2 cellular contexts compared by ENCODE assay signal in the genomic region with DNA sequence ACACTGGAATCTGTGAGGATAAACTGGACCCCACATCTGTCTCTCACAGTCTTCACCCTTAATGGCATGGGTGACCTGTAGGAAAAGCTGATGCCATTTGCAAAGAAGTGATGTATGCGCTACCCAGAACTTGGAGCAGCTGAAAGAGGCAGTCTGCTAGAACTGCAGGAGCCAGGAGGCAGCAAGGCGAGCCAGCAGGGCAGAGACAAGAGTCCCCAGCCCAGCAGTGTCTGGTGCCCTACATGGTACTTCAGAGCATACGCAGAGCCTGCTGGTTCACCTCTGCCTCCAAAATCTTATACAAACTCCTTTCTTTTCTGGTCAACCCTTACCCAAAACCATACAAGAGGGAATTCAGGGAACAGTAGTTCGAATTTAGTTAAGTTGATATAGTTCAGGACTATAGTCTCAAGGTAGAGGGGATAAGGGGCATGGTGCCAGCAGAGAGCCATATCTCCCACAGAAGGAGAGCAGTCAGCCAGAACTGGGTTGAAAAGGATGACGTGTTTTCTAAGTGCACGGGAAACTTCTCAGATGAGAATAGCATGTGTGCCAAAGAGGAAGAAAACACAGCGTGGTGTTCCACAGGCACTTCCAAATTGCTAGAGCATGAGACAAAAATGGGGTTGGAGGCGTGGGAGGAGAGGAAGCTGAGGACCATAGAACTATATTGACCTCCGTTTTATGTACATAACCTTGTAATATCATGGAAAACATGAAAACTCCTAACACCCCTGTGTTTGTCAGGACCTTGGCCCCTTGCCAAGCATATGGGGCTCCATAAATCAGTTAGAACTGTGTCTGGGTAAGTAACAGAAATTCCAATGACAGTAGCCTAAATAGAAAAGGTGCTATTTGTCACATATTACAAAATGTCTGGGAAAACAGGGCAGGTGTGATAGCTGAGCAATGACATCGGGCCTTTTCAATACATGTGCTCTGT.
TF ChIP-seq lines count a peak whose summit lies in the region.

No MANE protein-coding gene starts in this region.

TF ChIP-seq in SK-N-SH, 30 proteins besides CTCF, POLR2A, EP300 and RAD21:
- TF ChIP-seq MXI1 (IDR thresholded peaks at IDR 0.05; ENCODE audit: low read depth, low read length) (no peak), JUND (IDR thresholded peaks at IDR 0.05) (no peak), EZH2phosphoT487 (IDR thresholded peaks at IDR 0.05; ENCODE audit: borderline replicate concordance, low read depth) (no peak), NRF1 (IDR thresholded peaks at IDR 0.05; ENCODE audit: low read depth, low read length) (no peak), YY1 (IDR thresholded peaks at IDR 0.05; ENCODE audit: low read depth) (no peak), MEF2A (IDR thresholded peaks at IDR 0.05; ENCODE audit: borderline replicate concordance, low read depth) (no peak), FOXJ3 (CRISPR knock-in tag; IDR thresholded peaks at IDR 0.05) (no peak), IRF3 (IDR thresholded peaks at IDR 0.05; ENCODE audit: low read depth, low read length) (no peak), FOSL2 (IDR thresholded peaks at IDR 0.05; ENCODE audit: borderline replicate concordance, low read depth) (no peak), GABPA (IDR thresholded peaks at IDR 0.05; ENCODE audit: low read depth) (no peak), CHD2 (IDR thresholded peaks at IDR 0.05; ENCODE audit: low read length, partially characterized antibody) (no peak), NFIC (IDR thresholded peaks at IDR 0.05; ENCODE audit: borderline replicate concordance) (no peak), ELF1 (IDR thresholded peaks at IDR 0.05) (no peak), RCOR1 (IDR thresholded peaks at IDR 0.05; ENCODE audit: low read length) (no peak)
- TF ChIP-seq, protein P1, sequence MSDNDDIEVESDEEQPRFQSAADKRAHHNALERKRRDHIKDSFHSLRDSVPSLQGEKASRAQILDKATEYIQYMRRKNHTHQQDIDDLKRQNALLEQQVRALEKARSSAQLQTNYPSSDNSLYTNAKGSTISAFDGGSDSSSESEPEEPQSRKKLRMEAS (IDR thresholded peaks at IDR 0.05; ENCODE audit: low read depth): no peak
- TF ChIP-seq, protein P2, sequence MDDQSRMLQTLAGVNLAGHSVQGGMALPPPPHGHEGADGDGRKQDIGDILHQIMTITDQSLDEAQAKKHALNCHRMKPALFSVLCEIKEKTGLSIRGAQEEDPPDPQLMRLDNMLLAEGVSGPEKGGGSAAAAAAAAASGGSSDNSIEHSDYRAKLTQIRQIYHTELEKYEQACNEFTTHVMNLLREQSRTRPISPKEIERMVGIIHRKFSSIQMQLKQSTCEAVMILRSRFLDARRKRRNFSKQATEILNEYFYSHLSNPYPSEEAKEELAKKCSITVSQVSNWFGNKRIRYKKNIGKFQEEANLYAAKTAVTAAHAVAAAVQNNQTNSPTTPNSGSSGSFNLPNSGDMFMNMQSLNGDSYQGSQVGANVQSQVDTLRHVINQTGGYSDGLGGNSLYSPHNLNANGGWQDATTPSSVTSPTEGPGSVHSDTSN (IDR thresholded peaks at IDR 0.05): no peak

TF ChIP-seq in SK-N-SH treated with all-trans-retinoic acid at 6 μM for 48 hours, 23 proteins besides CTCF, POLR2A, EP300 and RAD21:
- no peak for TF ChIP-seq OSR1 (CRISPR knock-in tag; IDR thresholded peaks at IDR 0.05)
- no peak for TF ChIP-seq PPARA (CRISPR knock-in tag; IDR thresholded peaks at IDR 0.05; ENCODE audit: borderline replicate concordance)
- TF ChIP-seq TSHZ2 (CRISPR knock-in tag; IDR thresholded peaks at IDR 0.05): no peak
- TF ChIP-seq, protein P3, sequence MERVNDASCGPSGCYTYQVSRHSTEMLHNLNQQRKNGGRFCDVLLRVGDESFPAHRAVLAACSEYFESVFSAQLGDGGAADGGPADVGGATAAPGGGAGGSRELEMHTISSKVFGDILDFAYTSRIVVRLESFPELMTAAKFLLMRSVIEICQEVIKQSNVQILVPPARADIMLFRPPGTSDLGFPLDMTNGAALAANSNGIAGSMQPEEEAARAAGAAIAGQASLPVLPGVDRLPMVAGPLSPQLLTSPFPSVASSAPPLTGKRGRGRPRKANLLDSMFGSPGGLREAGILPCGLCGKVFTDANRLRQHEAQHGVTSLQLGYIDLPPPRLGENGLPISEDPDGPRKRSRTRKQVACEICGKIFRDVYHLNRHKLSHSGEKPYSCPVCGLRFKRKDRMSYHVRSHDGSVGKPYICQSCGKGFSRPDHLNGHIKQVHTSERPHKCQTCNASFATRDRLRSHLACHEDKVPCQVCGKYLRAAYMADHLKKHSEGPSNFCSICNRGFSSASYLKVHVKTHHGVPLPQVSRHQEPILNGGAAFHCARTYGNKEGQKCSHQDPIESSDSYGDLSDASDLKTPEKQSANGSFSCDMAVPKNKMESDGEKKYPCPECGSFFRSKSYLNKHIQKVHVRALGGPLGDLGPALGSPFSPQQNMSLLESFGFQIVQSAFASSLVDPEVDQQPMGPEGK (CRISPR knock-in tag; IDR thresholded peaks at IDR 0.05; ENCODE audit: borderline replicate concordance): no peak
- no peak for TF ChIP-seq ZFP30 (CRISPR knock-in tag; IDR thresholded peaks at IDR 0.05)
- TF ChIP-seq, protein P4, sequence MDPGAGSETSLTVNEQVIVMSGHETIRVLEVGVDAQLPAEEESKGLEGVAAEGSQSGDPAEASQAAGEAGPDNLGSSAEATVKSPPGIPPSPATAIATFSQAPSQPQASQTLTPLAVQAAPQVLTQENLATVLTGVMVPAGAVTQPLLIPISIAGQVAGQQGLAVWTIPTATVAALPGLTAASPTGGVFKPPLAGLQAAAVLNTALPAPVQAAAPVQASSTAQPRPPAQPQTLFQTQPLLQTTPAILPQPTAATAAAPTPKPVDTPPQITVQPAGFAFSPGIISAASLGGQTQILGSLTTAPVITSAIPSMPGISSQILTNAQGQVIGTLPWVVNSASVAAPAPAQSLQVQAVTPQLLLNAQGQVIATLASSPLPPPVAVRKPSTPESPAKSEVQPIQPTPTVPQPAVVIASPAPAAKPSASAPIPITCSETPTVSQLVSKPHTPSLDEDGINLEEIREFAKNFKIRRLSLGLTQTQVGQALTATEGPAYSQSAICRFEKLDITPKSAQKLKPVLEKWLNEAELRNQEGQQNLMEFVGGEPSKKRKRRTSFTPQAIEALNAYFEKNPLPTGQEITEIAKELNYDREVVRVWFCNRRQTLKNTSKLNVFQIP (CRISPR knock-in tag; IDR thresholded peaks at IDR 0.05; ENCODE audit: borderline replicate concordance, low read depth): no peak
- no peak for TF ChIP-seq ZNF70 (CRISPR knock-in tag; IDR thresholded peaks at IDR 0.05)
- TF ChIP-seq ZFP3 (CRISPR knock-in tag; IDR thresholded peaks at IDR 0.05): no peak
- TF ChIP-seq RARB (CRISPR knock-in tag; IDR thresholded peaks at IDR 0.05): no peak
- TF ChIP-seq ZC3H10 (CRISPR knock-in tag; IDR thresholded peaks at IDR 0.05): no peak
- no peak for TF ChIP-seq CSDC2 (CRISPR knock-in tag; IDR thresholded peaks at IDR 0.05)
- no peak for TF ChIP-seq ISL1 (CRISPR knock-in tag; IDR thresholded peaks at IDR 0.05)
